Comparison of ENCODE assay signal across 8 cellular contexts in genomic region chr17:18246880-18247612, GRCh38. TPM values are rescaled to one million over a fixed set of nuclear protein-coding genes. Genes with fewer than 3 reads are reported as not detected.
A peak's percentile ranks its signal among the peaks of the same experiment; 100 is the strongest.
DNase-seq lines count a peak whose midpoint lies in the region; ATAC-seq, FAIRE-seq and TF ChIP-seq lines count a peak whose summit lies in the region.

No MANE protein-coding gene starts in this region.

- no peak overlapping the region for H4K5ac ChIP-seq in H9 (ENCODE audit: insufficient read length, low read depth, low read length)
- H4K5ac ChIP-seq in H1 (ENCODE audit: insufficient read length, low read depth, low read length): peak overlapping the region; percentile 97

- H3K36me3 ChIP-seq in H1 (ENCODE audit: control insufficient read depth in 2 of 4, insufficient read depth in 4 of 4, low read length in 3 of 4): peaks cover 30 to 57% (median 52%) of the 10 kb centered on the region in 4 experiments

- TF ChIP-seq RAD21 in H1 (IDR thresholded peaks at IDR 0.05 in 1 of 2, conservative IDR thresholded peaks at IDR 0.05 in 1 of 2; ENCODE audit: low read depth in 2 of 2, low read length in 2 of 2): no peak

- H4K8ac ChIP-seq in H9 (replicated peaks; ENCODE audit: insufficient read length, low read depth, low read length) (no peak overlapping the region), H1 (ENCODE audit: extremely low read depth, insufficient read depth, low read length) (peak overlapping the region; percentile 97; the same call in 1 of the 2 replicates)

- H3K4me2 ChIP-seq in H9 (ENCODE audit: insufficient read depth, insufficient read length, low read length) (peak overlapping the region; percentile 46), H1 (ENCODE audit: insufficient read depth in 1 of 2, low read depth in 2 of 2, low read length in 2 of 2) (peak overlapping the region; percentile 93 to 98)

- in situ Hi-C loops in ACHN (cut with HindIII; ENCODE audit: low pct_ligation_motif_present, low pct_unique_long_range_greater_than_20kb, low sequenced_read_pairs): no loop called here

- peak; percentile 18 for DNase-seq in ACHN
- DNase-seq in H9: peak; percentile 99
- DNase-seq in H1 (ENCODE audit: low read depth in 1 of 2, low spot score in 2 of 2): peak; percentile 83 to 98
- peak; percentile 82 for DNase-seq in mucosa of gallbladder (ENCODE audit: low spot score)
- no peak for DNase-seq in H4 (ENCODE audit: low spot score)
- DNase-seq in hippocampal formation (lab: John Stamatoyannopoulos, UW): no peak

- TF ChIP-seq CTCF in H9 (conservative IDR thresholded peaks at IDR 0.05): no peak
- TF ChIP-seq CTCF in H1 (IDR thresholded peaks at IDR 0.05; ENCODE audit: control extremely low read depth in 1 of 3, insufficient read depth in 1 of 3, low read depth in 1 of 3, low read length in 3 of 3): no peak

- peak overlapping the region; percentile 43 for H3K9ac ChIP-seq in H9 (ENCODE audit: extremely low read depth, insufficient read length, low read length)
- H3K9ac ChIP-seq in H1 (replicated peaks in 1 of 4; ENCODE audit: extremely low read depth in 1 of 4, low read depth in 3 of 4, low read length in 3 of 4): peak overlapping the region; percentile 46 to 82 (median 66)

- H3K4me3 ChIP-seq in H1 (ENCODE audit: extremely low read depth in 1 of 4, insufficient read depth in 2 of 4, low read depth in 3 of 4, low read length in 4 of 4): peak overlapping the region; percentile 43 to 64 (median 63); a peak in 7 of 8 replicates

- no peak overlapping the region for H2BK120ac ChIP-seq in H9 (ENCODE audit: low read depth, low read length, poor library complexity, severe bottlenecking)
- no peak overlapping the region for H2BK120ac ChIP-seq in H1 (replicated peaks; ENCODE audit: low read depth, low read length)

- H3K4me1 ChIP-seq in H9 (ENCODE audit: insufficient read depth, low read length): peaks cover 3% of the 10 kb centered on the region; the same call in 1 of the 2 replicates
- peaks cover 0 to 16% (median 9%) of the 10 kb centered on the region in 4 experiments; a peak in 6 of 7 replicates for H3K4me1 ChIP-seq in H1 (replicated peaks in 1 of 4; ENCODE audit: control insufficient read depth in 3 of 4, insufficient read depth in 4 of 4, low read length in 3 of 4)

- no peak overlapping the region for H3K23ac ChIP-seq in H9 (ENCODE audit: insufficient read length, low read depth, low read length)
- H3K23ac ChIP-seq in H1 (ENCODE audit: insufficient read length): no peak overlapping the region

- H3K27me3 Mint-ChIP-seq in H9 (ENCODE audit: low read depth): no peaks in the 10 kb centered on the region; the same call in 1 of the 2 replicates

- H3K18ac ChIP-seq in H9 (ENCODE audit: insufficient read length, low read depth, low read length) (peak overlapping the region; percentile 35), H1 (ENCODE audit: extremely low read depth, low read length) (peak overlapping the region; percentile 93)

- H3K4me1 Mint-ChIP-seq in H9: peaks cover 15 to 25% of the 10 kb centered on the region in 2 experiments

- peaks cover 3% of the 10 kb centered on the region for H4K20me1 ChIP-seq in H9 (ENCODE audit: control insufficient read depth, insufficient read depth, insufficient read length)
- peaks cover 10 to 16% of the 10 kb centered on the region in 2 experiments for H4K20me1 ChIP-seq in H1 (replicated peaks in 1 of 2; ENCODE audit: control insufficient read depth in 1 of 2, insufficient read depth in 2 of 2, low read length in 2 of 2)

- peak overlapping the region; percentile 83 to 92 for H3K4me3 Mint-ChIP-seq in H9

- H2AFZ ChIP-seq in H9 (ENCODE audit: low read length) (no peak overlapping the region), H1 (ENCODE audit: low read length) (peak overlapping the region; percentile 99)

- H2BK20ac ChIP-seq in H9 (ENCODE audit: low read depth, low read length, poor library complexity, severe bottlenecking): no peak overlapping the region
- no peak overlapping the region for H2BK20ac ChIP-seq in H1 (ENCODE audit: low read length)

- H3K79me2 ChIP-seq in H9 (ENCODE audit: insufficient read depth, low read length) (no peaks in the 10 kb centered on the region), H1 (ENCODE audit: control insufficient read depth in 1 of 2, insufficient read depth in 2 of 2, low read length in 2 of 2) (no peaks in the 10 kb centered on the region)

- H3K27ac Mint-ChIP-seq in H9: peak overlapping the region; percentile 98 to 100 (median 100)

- H3K23me2 ChIP-seq in H9 (ENCODE audit: insufficient read length, low read depth, low read length, poor library complexity, severe bottlenecking): no peaks in the 10 kb centered on the region
- peaks cover 5% of the 10 kb centered on the region for H3K23me2 ChIP-seq in H1 (ENCODE audit: low read depth, low read length)

- H2BK12ac ChIP-seq in H9 (ENCODE audit: insufficient read length, low read depth, low read length) (no peak overlapping the region), H1 (ENCODE audit: low read depth, low read length) (peak overlapping the region; percentile 82; the same call in 1 of the 2 replicates)

- WGBS in H9 (ENCODE audit: extremely low coverage, insufficient read length, low lambda C conversion rate): no CpG with 5 or more reads among the region's 46 CpGs
- 3% methylated on average over 14 of the region's 46 CpGs; no CpG with 5 or more reads in 1 of the 2 experiments for WGBS in H1 (ENCODE audit: extremely low coverage in 1 of 2, insufficient coverage in 1 of 2, insufficient read length in 1 of 2, insufficient replicate concordance in 2 of 2, low coverage in 1 of 2, low lambda C conversion rate in 2 of 2, missing lambda C conversion rate in 1 of 2), 2 experiments

- H3K9me3 Mint-ChIP-seq in H9: no peaks in the 10 kb centered on the region; a peak in 1 of 5 replicates

- H3K56ac ChIP-seq in H9 (ENCODE audit: insufficient read length, low read depth, low read length): no peak overlapping the region
- peak overlapping the region; percentile 78 for H3K56ac ChIP-seq in H1 (replicated peaks; ENCODE audit: insufficient read length, low read depth, low read length)

- H2AK5ac ChIP-seq in H9 (ENCODE audit: insufficient read length, low read length): no peak overlapping the region
- H2AK5ac ChIP-seq in H1 (ENCODE audit: low read depth, low read length): no peak overlapping the region; the same call in 1 of the 2 replicates

- no peak overlapping the region for H4K91ac ChIP-seq in H9 (ENCODE audit: insufficient read length, low read depth, low read length)
- peak overlapping the region; percentile 79 for H4K91ac ChIP-seq in H1 (replicated peaks; ENCODE audit: insufficient read length, low read length)

- peaks cover 22 to 85% (median 72%) of the 10 kb centered on the region in 3 experiments; a peak in 6 of 7 replicates for H3K36me3 Mint-ChIP-seq in H9 (ENCODE audit: insufficient read depth in 1 of 3, low read depth in 3 of 3)

- CTCF ChIA-PET in H1 (lab: Charles Lee; ENCODE audit: partially characterized antibody): interaction anchor here (0.6 to 4.0 kb wide), 21 partner anchors 10 to 774 kb away, joined by 3 to 30 read pairs (median 4); partner anchors contain the start of genes MIEF2, SMCR8 and TOP3A

- H3K14ac ChIP-seq in H9 (ENCODE audit: insufficient read depth, low read length) (peak overlapping the region; percentile 43), H1 (ENCODE audit: insufficient read length) (no peak overlapping the region)

- H3K79me1 ChIP-seq in H9 (ENCODE audit: insufficient read depth, low read depth, low read length, poor library complexity, severe bottlenecking) (no peaks in the 10 kb centered on the region), H1 (ENCODE audit: low read depth, low read length) (no peaks in the 10 kb centered on the region; the same call in 1 of the 2 replicates)

- no peak overlapping the region for H2BK5ac ChIP-seq in H9 (ENCODE audit: insufficient read length, low read length)
- peak overlapping the region; percentile 94 for H2BK5ac ChIP-seq in H1 (ENCODE audit: low read depth, low read length)

- FAIRE-seq in H1 (lab: Jason Lieb, UNC): peak; percentile 85

- H3K9me3 ChIP-seq in H9 (ENCODE audit: control insufficient read depth, low read depth, low read length) (no peaks in the 10 kb centered on the region), H1 (ENCODE audit: insufficient read depth in 2 of 2, low read depth in 1 of 2, low read length in 1 of 2) (no peaks in the 10 kb centered on the region)

- no peak for TF ChIP-seq EP300 in H1 (IDR thresholded peaks at IDR 0.05; ENCODE audit: borderline replicate concordance in 1 of 2, low read depth in 2 of 2, low read length in 2 of 2)

- H3K27ac ChIP-seq in H9 (ENCODE audit: insufficient read length, low read depth, low read length) (no peak overlapping the region), H1 (ENCODE audit: low read depth, low read length) (peak overlapping the region; percentile 84; the same call in 1 of the 2 replicates)

- POLR2A ChIA-PET in H1 (lab: Charles Lee; ENCODE audit: partially characterized antibody): interaction anchor here (0.7 to 13.9 kb wide), 24 partner anchors 9 to 89 kb away, joined by 3 to 171 read pairs (median 4); partner anchors contain the start of genes ALKBH5, FLII, LLGL1 and MIEF2

- no peak overlapping the region for H2BK15ac ChIP-seq in H9 (ENCODE audit: low read depth, low read length)
- peak overlapping the region; percentile 73; the same call in 1 of the 2 replicates for H2BK15ac ChIP-seq in H1 (ENCODE audit: low read length)

- H3K27me3 ChIP-seq in H9 (ENCODE audit: insufficient read depth, low read length) (no peaks in the 10 kb centered on the region), H1 (replicated peaks in 1 of 4; ENCODE audit: control insufficient read depth in 3 of 4, extremely low read depth in 1 of 4, insufficient read depth in 3 of 4, low read length in 3 of 4) (no peaks in the 10 kb centered on the region)

- TF ChIP-seq POLR2A in H1 (IDR thresholded peaks at IDR 0.05; ENCODE audit: control extremely low read depth in 1 of 2, low read depth in 2 of 2, low read length in 2 of 2): peak in 1 of 2 experiments; percentile 79; a peak in 2 of 3 replicates

- H3K4ac ChIP-seq in H9 (ENCODE audit: low read depth, low read length) (no peak overlapping the region), H1 (replicated peaks; ENCODE audit: insufficient read length, low read depth, low read length) (peak overlapping the region; percentile 83)

- H3T11ph ChIP-seq in H9 (ENCODE audit: low read length): no peak overlapping the region

- ATAC-seq in HG03135 (IDR thresholded peaks at IDR 0.05; ENCODE audit: unreplicated experiment): no peak

RNA-seq across cellular contexts. Expression of gene FLII, which starts 11.5 kb away (rescaled TPM):
- 298 and 314 TPM in 2 replicates for total RNA-seq in H9 (2021)
- polyA plus RNA-seq in PFSK-1 (2012; ENCODE audit: insufficient read length, low read depth): 411 TPM
- 300 and 324 TPM in 2 replicates for total RNA-seq in H1 (2021; fragmentation: NEBNext Ultra II Directional; extraction: Animal tissue kit (Norgen Biotek cat#: 25700))
- polyA plus RNA-seq in H1 (2011; rRNA removed): 549 and 674 TPM in 2 replicates
- 437 TPM for polyA plus RNA-seq in H1 (2011; cell fraction: cytosol; rRNA removed)
- polyA plus RNA-seq in H1 (2011; cell fraction: nucleus; rRNA removed): 871 TPM
- polyA plus RNA-seq in H1 (2012, experiment 1 of 2): 271 to 422 TPM (median 386 TPM) in 4 replicates
- 333 TPM for polyA plus RNA-seq in H1 (2012, experiment 2 of 2)
- polyA plus RNA-seq in H1 (2013, experiment 1 of 2): 161 TPM
- 153 TPM for polyA plus RNA-seq in H1 (2013, experiment 2 of 2)
- 400 and 457 TPM in 2 replicates for polyA minus RNA-seq in H1 (2011; rRNA and poly(A)+ RNA removed)
- 246 TPM for polyA minus RNA-seq in H1 (2011; cell fraction: cytosol; rRNA and poly(A)+ RNA removed)
- polyA minus RNA-seq in H1 (2011; cell fraction: nucleus; rRNA and poly(A)+ RNA removed): 198 TPM
- total RNA-seq in mucosa of gallbladder: 290 TPM
- 128 and 139 TPM in 2 replicates for total RNA-seq in H4 (2014; rRNA removed; shearing (Covaris generic))

RNA-seq across cellular contexts. Expression of gene MIEF2, which starts 13.4 kb away (rescaled TPM):
- 10.2 and 10.3 TPM in 2 replicates for total RNA-seq in H9 (2021)
- 18.5 TPM for polyA plus RNA-seq in PFSK-1 (2012; ENCODE audit: insufficient read length, low read depth)
- 9.9 and 12.4 TPM in 2 replicates for total RNA-seq in H1 (2021; fragmentation: NEBNext Ultra II Directional; extraction: Animal tissue kit (Norgen Biotek cat#: 25700))
- 24.9 and 39.6 TPM in 2 replicates for polyA plus RNA-seq in H1 (2011; rRNA removed)
- 25.9 TPM for polyA plus RNA-seq in H1 (2011; cell fraction: cytosol; rRNA removed)
- polyA plus RNA-seq in H1 (2011; cell fraction: nucleus; rRNA removed): 28.3 TPM
- 6.3 to 11.5 TPM (median 11.1 TPM) in 4 replicates for polyA plus RNA-seq in H1 (2012, experiment 1 of 2)
- polyA plus RNA-seq in H1 (2012, experiment 2 of 2): 9.9 TPM
- 4.7 TPM for polyA plus RNA-seq in H1 (2013, experiment 1 of 2)
- polyA plus RNA-seq in H1 (2013, experiment 2 of 2): 4.4 TPM
- polyA minus RNA-seq in H1 (2011; rRNA and poly(A)+ RNA removed): 10.8 and 14.9 TPM in 2 replicates
- polyA minus RNA-seq in H1 (2011; cell fraction: cytosol; rRNA and poly(A)+ RNA removed): 20.9 TPM
- 23.0 TPM for polyA minus RNA-seq in H1 (2011; cell fraction: nucleus; rRNA and poly(A)+ RNA removed)
- 22.8 TPM for total RNA-seq in mucosa of gallbladder
- total RNA-seq in H4 (2014; rRNA removed; shearing (Covaris generic)): 4.1 and 5.0 TPM in 2 replicates

RNA-seq across cellular contexts. Expression of gene LLGL1, which starts 21.6 kb away (rescaled TPM):
- total RNA-seq in H9 (2021) (65.0 and 66.2 TPM in 2 replicates), mucosa of gallbladder (19.6 TPM)
- 49.6 TPM for polyA plus RNA-seq in PFSK-1 (2012; ENCODE audit: insufficient read length, low read depth)
- 71.3 and 72.8 TPM in 2 replicates for total RNA-seq in H1 (2021; fragmentation: NEBNext Ultra II Directional; extraction: Animal tissue kit (Norgen Biotek cat#: 25700))
- polyA plus RNA-seq in H1 (2011; rRNA removed): 107 and 137 TPM in 2 replicates
- 95.0 TPM for polyA plus RNA-seq in H1 (2011; cell fraction: cytosol; rRNA removed)
- polyA plus RNA-seq in H1 (2011; cell fraction: nucleus; rRNA removed): 119 TPM
- polyA plus RNA-seq in H1 (2012, experiment 1 of 2): 45.9 to 70.7 TPM (median 65.3 TPM) in 4 replicates
- 66.3 TPM for polyA plus RNA-seq in H1 (2012, experiment 2 of 2)
- polyA plus RNA-seq in H1 (2013, experiment 1 of 2): 30.5 TPM
- 29.6 TPM for polyA plus RNA-seq in H1 (2013, experiment 2 of 2)
- 61.7 and 89.9 TPM in 2 replicates for polyA minus RNA-seq in H1 (2011; rRNA and poly(A)+ RNA removed)
- polyA minus RNA-seq in H1 (2011; cell fraction: cytosol; rRNA and poly(A)+ RNA removed): 61.0 TPM
- 46.1 TPM for polyA minus RNA-seq in H1 (2011; cell fraction: nucleus; rRNA and poly(A)+ RNA removed)
- 12.1 and 14.0 TPM in 2 replicates for total RNA-seq in H4 (2014; rRNA removed; shearing (Covaris generic))

Comparison
In these comparisons a context has a peak if more than half of its experiments do, and no peak if none do; other contexts are left out.
1. DNase-seq: peak in ACHN (single experiment), H9 (single experiment), H1 (2 of 2) and mucosa of gallbladder (single experiment); none in H4 (single experiment) and hippocampal formation (0 of 2).